29 cellular contexts compared by ENCODE assay signal in the genomic region with DNA sequence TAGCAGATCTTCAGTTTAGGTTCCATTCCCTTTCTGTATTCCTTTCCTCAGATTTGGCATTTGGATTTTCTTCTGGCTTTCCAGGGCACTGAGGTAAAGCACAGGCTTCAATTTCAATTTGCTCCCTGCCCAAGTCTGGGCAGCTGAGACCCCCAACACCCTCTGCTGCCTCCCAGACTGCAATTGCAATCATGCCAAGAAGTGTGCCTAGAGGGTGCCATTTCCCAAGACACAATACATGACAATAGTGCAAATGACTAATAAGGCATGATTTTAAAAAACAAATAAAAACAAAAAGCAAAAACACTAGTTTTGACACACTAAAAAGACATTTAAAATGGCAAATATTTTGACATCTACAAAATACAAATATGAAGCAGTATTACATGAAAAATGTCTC.
"Had no signal": no experiment of that assay in that cellular context is flagged by ENCODE, and none has a peak within 500 bp of the region (broad histone marks: within the 10 kb centered on the region; RNA-seq: fewer than 3 reads in every experiment).

No MANE protein-coding gene starts in this region.

- ATAC-seq: activated T-cell treated with anti-CD3 and anti-CD28 coated beads, Interleukin-2, amount 50 U/mL, for 72 hours; body of pancreas; effector memory CD8-positive, alpha-beta T cell had no signal

- DNase-seq: activated CD4-positive, alpha-beta memory T cell treated with anti-CD3 and anti-CD28 coated beads, Interleukin-2, amount 10 ng/mL, durations not matched to agents 7 days and 5 days; activated CD4-positive, alpha-beta T cell treated with anti-CD3 and anti-CD28 coated beads for 1 hour; activated CD4-positive, alpha-beta T cell treated with anti-CD3 and anti-CD28 coated beads for 4 hours; activated CD4-positive, alpha-beta T cell treated with anti-CD3 and anti-CD28 coated beads, Interleukin-2, amount 10 ng/mL, durations not matched to agents 7 days and 5 days; activated CD4-positive, alpha-beta T cell treated with anti-CD3 and anti-CD28 coated beads, Interleukin-2, amount 50 U/mL, for 4 hours; activated CD8-positive, alpha-beta memory T cell treated with anti-CD3 and anti-CD28 coated beads, Interleukin-2, amount 50 U/mL, for 48 hours; activated gamma-delta T cell; activated naive CD4-positive, alpha-beta T cell; activated naive CD4-positive, alpha-beta T cell treated with anti-CD3 and anti-CD28 coated beads, Interleukin-2, amount 10 ng/mL, durations not matched to agents 7 days and 5 days; activated T-cell treated with anti-CD3 and anti-CD28 coated beads for 4 hours; activated T-cell treated with anti-CD3 and anti-CD28 coated beads, Interleukin-2, amount 50 U/mL, for 24 hours; activated T-cell treated with anti-CD3 and anti-CD28 coated beads, Interleukin-2, amount 50 U/mL, for 72 hours; amniotic stem cell; aorta; body of pancreas; caudate nucleus; cortex of kidney; dermis blood vessel endothelial cell; effector CD4-positive, alpha-beta T cell; effector memory CD8-positive, alpha-beta T cell; esophagus squamous epithelium; foreskin melanocyte; head of caudate nucleus; hippocampal formation; T1000 had no signal

- H3K27me3 Mint-ChIP-seq: activated CD4-positive, alpha-beta memory T cell treated with anti-CD3 and anti-CD28 coated beads, Interleukin-2, amount 10 ng/mL, durations not matched to agents 7 days and 5 days; activated CD4-positive, alpha-beta T cell treated with anti-CD3 and anti-CD28 coated beads, Interleukin-2, amount 10 ng/mL, durations not matched to agents 7 days and 5 days; activated naive CD4-positive, alpha-beta T cell treated with anti-CD3 and anti-CD28 coated beads, Interleukin-2, amount 10 ng/mL, durations not matched to agents 7 days and 5 days; activated T-cell treated with anti-CD3 and anti-CD28 coated beads, Interleukin-2, amount 50 U/mL, for 24 hours had no signal

- H3K4me1 Mint-ChIP-seq: activated naive CD4-positive, alpha-beta T cell treated with anti-CD3 and anti-CD28 coated beads, Interleukin-2, amount 10 ng/mL, durations not matched to agents 7 days and 5 days had no signal

- H3K9me3 Mint-ChIP-seq: activated CD4-positive, alpha-beta memory T cell treated with anti-CD3 and anti-CD28 coated beads, Interleukin-2, amount 10 ng/mL, durations not matched to agents 7 days and 5 days; activated naive CD4-positive, alpha-beta T cell treated with anti-CD3 and anti-CD28 coated beads, Interleukin-2, amount 10 ng/mL, durations not matched to agents 7 days and 5 days; activated T-cell treated with anti-CD3 and anti-CD28 coated beads, Interleukin-2, amount 50 U/mL, for 24 hours had no signal

- H3K4me3 ChIP-seq: body of pancreas, esophagus squamous epithelium had no signal

- H3K27ac Mint-ChIP-seq: activated CD4-positive, alpha-beta memory T cell treated with anti-CD3 and anti-CD28 coated beads, Interleukin-2, amount 10 ng/mL, durations not matched to agents 7 days and 5 days; activated CD4-positive, alpha-beta T cell treated with anti-CD3 and anti-CD28 coated beads, Interleukin-2, amount 10 ng/mL, durations not matched to agents 7 days and 5 days; activated naive CD4-positive, alpha-beta T cell treated with anti-CD3 and anti-CD28 coated beads, Interleukin-2, amount 10 ng/mL, durations not matched to agents 7 days and 5 days; activated naive CD8-positive, alpha-beta T cell; activated T-cell treated with anti-CD3 and anti-CD28 coated beads, Interleukin-2, amount 50 U/mL, for 24 hours; activated T-cell treated with anti-CD3 and anti-CD28 coated beads, Interleukin-2, amount 50 U/mL, for 72 hours; effector memory CD8-positive, alpha-beta T cell had no signal

- FAIRE-seq: colon, endometrium, endothelial cell of umbilical vein had no signal

- H3K4me3 Mint-ChIP-seq: activated CD4-positive, alpha-beta memory T cell treated with anti-CD3 and anti-CD28 coated beads, Interleukin-2, amount 10 ng/mL, durations not matched to agents 7 days and 5 days; activated CD4-positive, alpha-beta T cell treated with anti-CD3 and anti-CD28 coated beads, Interleukin-2, amount 10 ng/mL, durations not matched to agents 7 days and 5 days; activated naive CD4-positive, alpha-beta T cell treated with anti-CD3 and anti-CD28 coated beads, Interleukin-2, amount 10 ng/mL, durations not matched to agents 7 days and 5 days; activated naive CD8-positive, alpha-beta T cell; activated T-cell treated with anti-CD3 and anti-CD28 coated beads, Interleukin-2, amount 50 U/mL, for 24 hours; activated T-cell treated with anti-CD3 and anti-CD28 coated beads, Interleukin-2, amount 50 U/mL, for 72 hours; effector memory CD8-positive, alpha-beta T cell had no signal

- H3K36me3 Mint-ChIP-seq: activated naive CD4-positive, alpha-beta T cell treated with anti-CD3 and anti-CD28 coated beads, Interleukin-2, amount 10 ng/mL, durations not matched to agents 7 days and 5 days; activated naive CD8-positive, alpha-beta T cell had no signal
